In the genomic region with DNA sequence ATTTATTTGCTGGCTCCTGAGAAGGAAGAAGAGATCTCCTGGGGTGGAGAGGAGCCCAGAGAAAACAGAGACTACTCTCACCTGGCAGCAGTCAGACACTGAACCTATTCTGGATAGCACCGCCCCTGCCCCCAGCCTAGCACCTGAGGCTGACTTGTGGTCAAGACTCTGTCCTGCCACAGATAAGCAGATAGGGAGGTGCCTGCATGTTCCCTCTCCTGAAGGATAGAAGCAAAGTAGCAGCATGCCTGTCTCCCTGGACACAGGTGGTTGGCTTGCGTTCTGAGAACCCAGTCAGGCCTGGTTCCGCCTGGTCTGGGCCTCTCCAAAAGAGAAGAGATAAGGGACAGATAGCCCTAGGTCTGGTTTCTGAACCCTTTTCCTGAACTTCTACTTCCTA, we compare ENCODE assay signal across 1 cellular context.
TF ChIP-seq lines count a peak whose summit lies in the region.

No MANE protein-coding gene starts in this region.

TF ChIP-seq in K562, 482 proteins besides CTCF, POLR2A, EP300 and RAD21 (continued from another document):
- TF ChIP-seq, protein P1, sequence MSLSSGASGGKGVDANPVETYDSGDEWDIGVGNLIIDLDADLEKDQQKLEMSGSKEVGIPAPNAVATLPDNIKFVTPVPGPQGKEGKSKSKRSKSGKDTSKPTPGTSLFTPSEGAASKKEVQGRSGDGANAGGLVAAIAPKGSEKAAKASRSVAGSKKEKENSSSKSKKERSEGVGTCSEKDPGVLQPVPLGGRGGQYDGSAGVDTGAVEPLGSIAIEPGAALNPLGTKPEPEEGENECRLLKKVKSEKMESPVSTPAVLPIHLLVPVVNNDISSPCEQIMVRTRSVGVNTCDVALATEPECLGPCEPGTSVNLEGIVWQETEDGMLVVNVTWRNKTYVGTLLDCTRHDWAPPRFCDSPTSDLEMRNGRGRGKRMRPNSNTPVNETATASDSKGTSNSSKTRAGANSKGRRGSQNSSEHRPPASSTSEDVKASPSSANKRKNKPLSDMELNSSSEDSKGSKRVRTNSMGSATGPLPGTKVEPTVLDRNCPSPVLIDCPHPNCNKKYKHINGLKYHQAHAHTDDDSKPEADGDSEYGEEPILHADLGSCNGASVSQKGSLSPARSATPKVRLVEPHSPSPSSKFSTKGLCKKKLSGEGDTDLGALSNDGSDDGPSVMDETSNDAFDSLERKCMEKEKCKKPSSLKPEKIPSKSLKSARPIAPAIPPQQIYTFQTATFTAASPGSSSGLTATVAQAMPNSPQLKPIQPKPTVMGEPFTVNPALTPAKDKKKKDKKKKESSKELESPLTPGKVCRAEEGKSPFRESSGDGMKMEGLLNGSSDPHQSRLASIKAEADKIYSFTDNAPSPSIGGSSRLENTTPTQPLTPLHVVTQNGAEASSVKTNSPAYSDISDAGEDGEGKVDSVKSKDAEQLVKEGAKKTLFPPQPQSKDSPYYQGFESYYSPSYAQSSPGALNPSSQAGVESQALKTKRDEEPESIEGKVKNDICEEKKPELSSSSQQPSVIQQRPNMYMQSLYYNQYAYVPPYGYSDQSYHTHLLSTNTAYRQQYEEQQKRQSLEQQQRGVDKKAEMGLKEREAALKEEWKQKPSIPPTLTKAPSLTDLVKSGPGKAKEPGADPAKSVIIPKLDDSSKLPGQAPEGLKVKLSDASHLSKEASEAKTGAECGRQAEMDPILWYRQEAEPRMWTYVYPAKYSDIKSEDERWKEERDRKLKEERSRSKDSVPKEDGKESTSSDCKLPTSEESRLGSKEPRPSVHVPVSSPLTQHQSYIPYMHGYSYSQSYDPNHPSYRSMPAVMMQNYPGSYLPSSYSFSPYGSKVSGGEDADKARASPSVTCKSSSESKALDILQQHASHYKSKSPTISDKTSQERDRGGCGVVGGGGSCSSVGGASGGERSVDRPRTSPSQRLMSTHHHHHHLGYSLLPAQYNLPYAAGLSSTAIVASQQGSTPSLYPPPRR (CRISPR knock-in tag; IDR thresholded peaks at IDR 0.05; ENCODE audit: borderline replicate concordance), result no peak
- TF ChIP-seq CREM (IDR thresholded peaks at IDR 0.05; ENCODE audit: low read depth), result 0 out of 2 replicates have a peak, but pooled peaks have one; percentile 30
- TF ChIP-seq TCF3 (CRISPR knock-in tag; IDR thresholded peaks at IDR 0.05), result peak; percentile 75
- peak; percentile 78 for TF ChIP-seq ZEB2 (IDR thresholded peaks at IDR 0.05)
- 0 out of 2 replicates have a peak, but pooled peaks have one; percentile 27 for TF ChIP-seq MTA2 (IDR thresholded peaks at IDR 0.05; ENCODE audit: low read depth)
- TF ChIP-seq, protein P2, sequence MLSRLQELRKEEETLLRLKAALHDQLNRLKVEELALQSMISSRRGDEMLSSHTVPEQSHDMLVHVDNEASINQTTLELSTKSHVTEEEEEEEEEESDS (CRISPR knock-in tag; IDR thresholded peaks at IDR 0.05), result no peak
- peak; percentile 16; the same call in 1 of the 2 replicates for TF ChIP-seq CXXC5 (CRISPR knock-in tag; IDR thresholded peaks at IDR 0.05)
- TF ChIP-seq MECOM (CRISPR knock-in tag; IDR thresholded peaks at IDR 0.05), result no peak
- peak; percentile 40; the same call in 1 of the 2 replicates for TF ChIP-seq TAL1 (IDR thresholded peaks at IDR 0.05)
- peak; percentile 35; the same call in 1 of the 2 replicates for TF ChIP-seq KLF16 (IDR thresholded peaks at IDR 0.05)
- no peak for TF ChIP-seq SMAD3 (CRISPR knock-in tag; conservative IDR thresholded peaks at IDR 0.05)
- TF ChIP-seq RAD51 (IDR thresholded peaks at IDR 0.05; ENCODE audit: borderline replicate concordance, low read depth), result no peak
- no peak for TF ChIP-seq FOSL1 (tag; conservative IDR thresholded peaks at IDR 0.05)
- TF ChIP-seq JUND (IDR thresholded peaks at IDR 0.05; ENCODE audit: borderline replicate concordance, low read depth, low read length), result 0 out of 2 replicates have a peak, but pooled peaks have one; percentile 1
- TF ChIP-seq JUND (tag; IDR thresholded peaks at IDR 0.05; ENCODE audit: borderline replicate concordance, low read depth, low read length), result no peak
- TF ChIP-seq ZKSCAN3 (CRISPR knock-in tag; IDR thresholded peaks at IDR 0.05), result no peak
- TF ChIP-seq, protein P3, sequence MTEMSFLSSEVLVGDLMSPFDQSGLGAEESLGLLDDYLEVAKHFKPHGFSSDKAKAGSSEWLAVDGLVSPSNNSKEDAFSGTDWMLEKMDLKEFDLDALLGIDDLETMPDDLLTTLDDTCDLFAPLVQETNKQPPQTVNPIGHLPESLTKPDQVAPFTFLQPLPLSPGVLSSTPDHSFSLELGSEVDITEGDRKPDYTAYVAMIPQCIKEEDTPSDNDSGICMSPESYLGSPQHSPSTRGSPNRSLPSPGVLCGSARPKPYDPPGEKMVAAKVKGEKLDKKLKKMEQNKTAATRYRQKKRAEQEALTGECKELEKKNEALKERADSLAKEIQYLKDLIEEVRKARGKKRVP (CRISPR knock-in tag; IDR thresholded peaks at IDR 0.05), result no peak
- no peak for TF ChIP-seq HDAC8 (tag; IDR thresholded peaks at IDR 0.05)
- no peak for TF ChIP-seq NCOA4 (IDR thresholded peaks at IDR 0.05; ENCODE audit: partially characterized antibody)
- TF ChIP-seq ZNF146 (CRISPR knock-in tag; IDR thresholded peaks at IDR 0.05; ENCODE audit: unreplicated experiment), result no peak
- peak; percentile 63 for TF ChIP-seq CBFA2T2 (conservative IDR thresholded peaks at IDR 0.05)
- TF ChIP-seq CTBP1 (IDR thresholded peaks at IDR 0.05; ENCODE audit: borderline replicate concordance), result peak; percentile 84
- TF ChIP-seq ZNF143 (CRISPR knock-in tag; IDR thresholded peaks at IDR 0.05), result no peak
- TF ChIP-seq ZNF766 (CRISPR knock-in tag; conservative IDR thresholded peaks at IDR 0.05), result no peak
- peak; percentile 45; the same call in 1 of the 2 replicates for TF ChIP-seq POLR2AphosphoS5 (IDR thresholded peaks at IDR 0.05; ENCODE audit: control insufficient read depth, insufficient read depth, low read depth, low read length)
- TF ChIP-seq RNF2 (IDR thresholded peaks at IDR 0.05), result 0 out of 2 replicates have a peak, but pooled peaks have one; percentile 25
- no peak for TF ChIP-seq ELF1 (tag; IDR thresholded peaks at IDR 0.05)
- TF ChIP-seq GATA2 (CRISPR knock-in tag; IDR thresholded peaks at IDR 0.05), result peak; percentile 70
- no peak for TF ChIP-seq IRF2 (CRISPR knock-in tag; IDR thresholded peaks at IDR 0.05)
- TF ChIP-seq ESRRA (IDR thresholded peaks at IDR 0.05; ENCODE audit: borderline replicate concordance, low read depth), result peak; percentile 50; the same call in 1 of the 2 replicates
- no peak for TF ChIP-seq KDM2B (CRISPR knock-in tag; IDR thresholded peaks at IDR 0.05)
- no peak for TF ChIP-seq TRIM28 (IDR thresholded peaks at IDR 0.05)
- TF ChIP-seq TEAD4 (IDR thresholded peaks at IDR 0.05; ENCODE audit: low read length), result peak; percentile 67; the same call in 1 of the 2 replicates
- TF ChIP-seq TEAD4 (CRISPR knock-in tag; IDR thresholded peaks at IDR 0.05; ENCODE audit: borderline replicate concordance), result no peak
- TF ChIP-seq, protein P4, sequence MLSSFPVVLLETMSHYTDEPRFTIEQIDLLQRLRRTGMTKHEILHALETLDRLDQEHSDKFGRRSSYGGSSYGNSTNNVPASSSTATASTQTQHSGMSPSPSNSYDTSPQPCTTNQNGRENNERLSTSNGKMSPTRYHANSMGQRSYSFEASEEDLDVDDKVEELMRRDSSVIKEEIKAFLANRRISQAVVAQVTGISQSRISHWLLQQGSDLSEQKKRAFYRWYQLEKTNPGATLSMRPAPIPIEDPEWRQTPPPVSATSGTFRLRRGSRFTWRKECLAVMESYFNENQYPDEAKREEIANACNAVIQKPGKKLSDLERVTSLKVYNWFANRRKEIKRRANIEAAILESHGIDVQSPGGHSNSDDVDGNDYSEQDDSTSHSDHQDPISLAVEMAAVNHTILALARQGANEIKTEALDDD (IDR thresholded peaks at IDR 0.05), result no peak; the same call in 1 of the 2 replicates
- TF ChIP-seq SMARCA4 (IDR thresholded peaks at IDR 0.05), result 0 out of 2 replicates have a peak, but pooled peaks have one; percentile 34
- TF ChIP-seq PHTF2 (CRISPR knock-in tag; IDR thresholded peaks at IDR 0.05), result no peak
- TF ChIP-seq, protein P5, sequence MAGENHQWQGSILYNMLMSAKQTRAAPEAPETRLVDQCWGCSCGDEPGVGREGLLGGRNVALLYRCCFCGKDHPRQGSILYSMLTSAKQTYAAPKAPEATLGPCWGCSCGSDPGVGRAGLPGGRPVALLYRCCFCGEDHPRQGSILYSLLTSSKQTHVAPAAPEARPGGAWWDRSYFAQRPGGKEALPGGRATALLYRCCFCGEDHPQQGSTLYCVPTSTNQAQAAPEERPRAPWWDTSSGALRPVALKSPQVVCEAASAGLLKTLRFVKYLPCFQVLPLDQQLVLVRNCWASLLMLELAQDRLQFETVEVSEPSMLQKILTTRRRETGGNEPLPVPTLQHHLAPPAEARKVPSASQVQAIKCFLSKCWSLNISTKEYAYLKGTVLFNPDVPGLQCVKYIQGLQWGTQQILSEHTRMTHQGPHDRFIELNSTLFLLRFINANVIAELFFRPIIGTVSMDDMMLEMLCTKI (IDR thresholded peaks at IDR 0.05; ENCODE audit: partially characterized antibody), result no peak
- TF ChIP-seq E2F3 (CRISPR knock-in tag; IDR thresholded peaks at IDR 0.05), result no peak
- TF ChIP-seq HEY1 (CRISPR knock-in tag; IDR thresholded peaks at IDR 0.05; ENCODE audit: borderline replicate concordance), result no peak
- no peak for TF ChIP-seq TAF9B (IDR thresholded peaks at IDR 0.05; ENCODE audit: partially characterized antibody)
- TF ChIP-seq ARNT (IDR thresholded peaks at IDR 0.05), result no peak
- no peak for TF ChIP-seq TCFL5 (CRISPR knock-in tag; conservative IDR thresholded peaks at IDR 0.05)
- TF ChIP-seq BMI1 (IDR thresholded peaks at IDR 0.05; ENCODE audit: low read length), result no peak
TF ChIP-seq in K562: peak in this region for 26.
